Comparison of ENCODE assay signal across 18 cellular contexts in genomic region chr17:79623786-79624657, GRCh38. TPM values are rescaled to one million over a fixed set of nuclear protein-coding genes. Genes with fewer than 3 reads are reported as not detected.
DNase-seq lines count a peak whose midpoint lies in the region; ATAC-seq and TF ChIP-seq lines count a peak whose summit lies in the region.
"Had no signal": no experiment of that assay in that cellular context is flagged by ENCODE, and none has a peak within 500 bp of the region (broad histone marks: within the 10 kb centered on the region; RNA-seq: fewer than 3 reads in every experiment).

No MANE protein-coding gene starts in this region.

- H3K9me3 ChIP-seq in H9 (ENCODE audit: control insufficient read depth, low read depth, low read length) = no peaks in the 10 kb centered on the region

- H3T11ph ChIP-seq in H9 (ENCODE audit: low read length) = no peak overlapping the region

- no peak overlapping the region for H2AFZ ChIP-seq in H9 (ENCODE audit: low read length)
- H2AFZ ChIP-seq: parathyroid adenoma had no signal

- H3K79me2 ChIP-seq in H9 (ENCODE audit: insufficient read depth, low read length) = no peaks in the 10 kb centered on the region
- H3K79me2 ChIP-seq: parathyroid adenoma had no signal

- peaks cover 5% of the 10 kb centered on the region for H4K20me1 ChIP-seq in H9 (ENCODE audit: control insufficient read depth, insufficient read depth, insufficient read length)

- no peak overlapping the region for H4K91ac ChIP-seq in H9 (ENCODE audit: insufficient read length, low read depth, low read length)

- H3K4me1 Mint-ChIP-seq in H9 = peaks cover 15 to 28% of the 10 kb centered on the region in 2 experiments
- H3K4me1 Mint-ChIP-seq: CD4-positive, alpha-beta memory T cell had no signal

- ATAC-seq in left lobe of liver (no peak), GM21423 (IDR thresholded peaks at IDR 0.05; ENCODE audit: unreplicated experiment) (no peak), HG03097 (IDR thresholded peaks at IDR 0.05; ENCODE audit: low FRiP score, unreplicated experiment) (no peak)

- H3K79me1 ChIP-seq in H9 (ENCODE audit: insufficient read depth, low read depth, low read length, poor library complexity, severe bottlenecking) = no peaks in the 10 kb centered on the region

- no peak overlapping the region for H3K18ac ChIP-seq in H9 (ENCODE audit: insufficient read length, low read depth, low read length)

- H3K9ac ChIP-seq in H9 (ENCODE audit: extremely low read depth, insufficient read length, low read length) = no peak overlapping the region
- H3K9ac ChIP-seq: parathyroid adenoma had no signal

- H3K4me3 Mint-ChIP-seq in H9 = no peak overlapping the region
- H3K4me3 Mint-ChIP-seq: CD4-positive, alpha-beta memory T cell had no signal

- H2BK120ac ChIP-seq in H9 (ENCODE audit: low read depth, low read length, poor library complexity, severe bottlenecking) = no peak overlapping the region

- H2AK5ac ChIP-seq in H9 (ENCODE audit: insufficient read length, low read length) = no peak overlapping the region

- no peak overlapping the region for H3K4me2 ChIP-seq in H9 (ENCODE audit: insufficient read depth, insufficient read length, low read length)

- H3K27ac Mint-ChIP-seq in H9 = no peak overlapping the region; a peak in 1 of 7 replicates
- H3K27ac Mint-ChIP-seq: CD4-positive, alpha-beta memory T cell had no signal

- no peak overlapping the region for H3K27ac ChIP-seq in H9 (ENCODE audit: insufficient read length, low read depth, low read length)
- H3K27ac ChIP-seq: parathyroid adenoma had no signal

- no peaks in the 10 kb centered on the region; the same call in 1 of the 2 replicates for H3K4me1 ChIP-seq in H9 (ENCODE audit: insufficient read depth, low read length)
- H3K4me1 ChIP-seq: parathyroid adenoma had no signal

- H3K14ac ChIP-seq in H9 (ENCODE audit: insufficient read depth, low read length) = no peak overlapping the region

- DNase-seq in activated effector memory CD4-positive, alpha-beta T cell treated with anti-CD3 and anti-CD28 coated beads, Interleukin-2, amount 50 U/mL, for 16 hours = peak; percentile 46
- DNase-seq in activated effector memory CD4-positive, alpha-beta T cell treated with Interleukin-2 at 50 U/mL for 16 hours = no peak
- peak; percentile 25 for DNase-seq in H9
- DNase-seq in left lobe of liver (ENCODE audit: low spot score) = peak; percentile 37
- DNase-seq in stimulated activated CD8-positive, alpha-beta memory T cell treated with anti-CD3 and anti-CD28 coated beads, Interleukin-4, amount 100 ng/mL, for 48 hours = peak; percentile 7
- no peak for DNase-seq in superior temporal gyrus (ENCODE audit: extremely low spot score)
- DNase-seq: ACHN; CD4-positive, alpha-beta memory T cell; central memory CD4-positive, alpha-beta T cell; hypothalamus; NCI-H2081 treated with DMSO at 0.1 percent for 48 hours; NCI-H526; SIG-M5; T-helper 2 cell had no signal

- H2BK5ac ChIP-seq in H9 (ENCODE audit: insufficient read length, low read length) = no peak overlapping the region

- no peaks in the 10 kb centered on the region for H3K23me2 ChIP-seq in H9 (ENCODE audit: insufficient read length, low read depth, low read length, poor library complexity, severe bottlenecking)

- peaks cover 29% of the 10 kb centered on the region for H3K27me3 Mint-ChIP-seq in H9 (ENCODE audit: low read depth)

- H2BK20ac ChIP-seq in H9 (ENCODE audit: low read depth, low read length, poor library complexity, severe bottlenecking) = no peak overlapping the region

- H3K9me3 Mint-ChIP-seq in H9 = peaks cover 8% of the 10 kb centered on the region in 2 experiments; a peak in 2 of 5 replicates

- H2BK15ac ChIP-seq in H9 (ENCODE audit: low read depth, low read length) = no peak overlapping the region

- no CpG with 5 or more reads among the region's 19 CpGs for WGBS in H9 (ENCODE audit: extremely low coverage, insufficient read length, low lambda C conversion rate)

- no peaks in the 10 kb centered on the region for H3K27me3 ChIP-seq in H9 (ENCODE audit: insufficient read depth, low read length)

- H4K5ac ChIP-seq in H9 (ENCODE audit: insufficient read length, low read depth, low read length) = no peak overlapping the region

- peaks cover 0 to 3% (median 0%) of the 10 kb centered on the region in 3 experiments; a peak in 1 of 7 replicates for H3K36me3 Mint-ChIP-seq in H9 (ENCODE audit: insufficient read depth in 1 of 3, low read depth in 3 of 3)
- H3K36me3 Mint-ChIP-seq: CD4-positive, alpha-beta memory T cell had no signal

- no peak overlapping the region for H4K8ac ChIP-seq in H9 (replicated peaks; ENCODE audit: insufficient read length, low read depth, low read length)

- H3K23ac ChIP-seq in H9 (ENCODE audit: insufficient read length, low read depth, low read length) = no peak overlapping the region

- H2BK12ac ChIP-seq in H9 (ENCODE audit: insufficient read length, low read depth, low read length) = no peak overlapping the region

- H3K56ac ChIP-seq in H9 (ENCODE audit: insufficient read length, low read depth, low read length) = no peak overlapping the region

- TF ChIP-seq CTCF in H9 (conservative IDR thresholded peaks at IDR 0.05) = no peak

- no peak overlapping the region for H3K4ac ChIP-seq in H9 (ENCODE audit: low read depth, low read length)

RNA-seq across cellular contexts. Expression of gene RBFOX3, which starts 13.2 kb away (rescaled TPM):
- 10.2 and 12.4 TPM in 2 replicates for total RNA-seq in H9 (2021)
- not detected for total RNA-seq in left lobe of liver
- total RNA-seq: CD4-positive, alpha-beta memory T cell; Daoy had no signal

Comparison
In these comparisons a context has a peak if more than half of its experiments do, and no peak if none do; other contexts are left out.
1. DNase-seq: peak in activated effector memory CD4-positive, alpha-beta T cell treated with anti-CD3 and anti-CD28 coated beads, Interleukin-2, amount 50 U/mL, for 16 hours (single experiment), H9 (single experiment), left lobe of liver (single experiment) and stimulated activated CD8-positive, alpha-beta memory T cell treated with anti-CD3 and anti-CD28 coated beads, Interleukin-4, amount 100 ng/mL, for 48 hours (single experiment); none in activated effector memory CD4-positive, alpha-beta T cell treated with Interleukin-2 at 50 U/mL for 16 hours (single experiment) and superior temporal gyrus (single experiment).
2. RNA of gene RBFOX3, which starts 13.2 kb away (total RNA-seq): 10.2 to 12.4 TPM in H9; not detected in left lobe of liver (single experiment); every median in the first group is over 10 times any median in the second.